24 cellular contexts compared by ENCODE assay signal in genomic region chr3:32866533-32866932, GRCh38. TPM values are rescaled to one million over a fixed set of nuclear protein-coding genes. Genes with fewer than 3 reads are reported as not detected.
"Had no signal": no experiment of that assay in that cellular context is flagged by ENCODE, and none has a peak within 500 bp of the region (broad histone marks: within the 10 kb centered on the region; RNA-seq: fewer than 3 reads in every experiment).

No MANE protein-coding gene starts in this region.

- H3K27me3 Mint-ChIP-seq: activated naive CD4-positive, alpha-beta T cell treated with anti-CD3 and anti-CD28 coated beads, Interleukin-2, amount 50 U/mL, for 24 hours had no signal

- H3K4me3 Mint-ChIP-seq: activated CD8-positive, alpha-beta T cell treated with anti-CD3 and anti-CD28 coated beads, Interleukin-2, amount 10 ng/mL, durations not matched to agents 7 days and 5 days; activated naive CD4-positive, alpha-beta T cell treated with anti-CD3 and anti-CD28 coated beads, Interleukin-2, amount 50 U/mL, for 24 hours; natural killer cell treated with Interleukin-12 subunit alpha and Interleukin-12 subunit beta and Interleukin-15 and Interleukin-18, amount 100 ng/mL, for 72 hours; stimulated activated memory B cell treated with anti-CD40 and anti-IgM and Interleukin-4, amounts not matched to agents 10 μg/mL and 1 μg/mL and 100 μg/mL, for 72 hours had no signal

- H3K27ac ChIP-seq: body of pancreas, foreskin keratinocyte, left lung, sigmoid colon, transverse colon, WERI-Rb-1 had no signal

- H3K36me3 Mint-ChIP-seq: activated naive CD4-positive, alpha-beta T cell treated with anti-CD3 and anti-CD28 coated beads, Interleukin-2, amount 50 U/mL, for 24 hours; natural killer cell treated with Interleukin-12 subunit alpha and Interleukin-12 subunit beta and Interleukin-15 and Interleukin-18, amount 100 ng/mL, for 72 hours; stimulated activated memory B cell treated with anti-CD40 and anti-IgM and Interleukin-4, amounts not matched to agents 10 μg/mL and 1 μg/mL and 100 μg/mL, for 72 hours had no signal

- H3K4me1 ChIP-seq: body of pancreas, foreskin keratinocyte, left lung, sigmoid colon, transverse colon had no signal

- ATAC-seq: activated CD8-positive, alpha-beta T cell treated with anti-CD3 and anti-CD28 coated beads, Interleukin-2, amount 10 ng/mL, durations not matched to agents 7 days and 5 days; body of pancreas; foreskin keratinocyte; left lung; natural killer cell treated with Interleukin-12 subunit alpha and Interleukin-12 subunit beta and Interleukin-15 and Interleukin-18, amount 100 ng/mL, for 72 hours; stimulated activated memory B cell treated with anti-CD40 and anti-IgM and Interleukin-4, amounts not matched to agents 10 μg/mL and 1 μg/mL and 100 μg/mL, for 72 hours had no signal

- H3K4me1 Mint-ChIP-seq: activated naive CD4-positive, alpha-beta T cell treated with anti-CD3 and anti-CD28 coated beads, Interleukin-2, amount 50 U/mL, for 24 hours; stimulated activated memory B cell treated with anti-CD40 and anti-IgM and Interleukin-4, amounts not matched to agents 10 μg/mL and 1 μg/mL and 100 μg/mL, for 72 hours had no signal

- H3K9me3 Mint-ChIP-seq: activated naive CD4-positive, alpha-beta T cell treated with anti-CD3 and anti-CD28 coated beads, Interleukin-2, amount 50 U/mL, for 24 hours; natural killer cell treated with Interleukin-12 subunit alpha and Interleukin-12 subunit beta and Interleukin-15 and Interleukin-18, amount 100 ng/mL, for 72 hours; stimulated activated memory B cell treated with anti-CD40 and anti-IgM and Interleukin-4, amounts not matched to agents 10 μg/mL and 1 μg/mL and 100 μg/mL, for 72 hours had no signal

- H3K9me3 ChIP-seq: body of pancreas, left lung, sigmoid colon, transverse colon had no signal

- H3K4me3 ChIP-seq: body of pancreas, cardiac muscle cell, left lung, lung, sigmoid colon, smooth muscle cell, transverse colon had no signal

- H3K27me3 ChIP-seq: body of pancreas, cardiac muscle cell, left lung, sigmoid colon, transverse colon had no signal

- H3K36me3 ChIP-seq: cardiac muscle cell, left lung, sigmoid colon, transverse colon, WERI-Rb-1 had no signal

- H3K27ac Mint-ChIP-seq: activated CD8-positive, alpha-beta T cell treated with anti-CD3 and anti-CD28 coated beads, Interleukin-2, amount 10 ng/mL, durations not matched to agents 7 days and 5 days; activated naive CD4-positive, alpha-beta T cell treated with anti-CD3 and anti-CD28 coated beads, Interleukin-2, amount 50 U/mL, for 24 hours; natural killer cell treated with Interleukin-12 subunit alpha and Interleukin-12 subunit beta and Interleukin-15 and Interleukin-18, amount 100 ng/mL, for 72 hours; stimulated activated memory B cell treated with anti-CD40 and anti-IgM and Interleukin-4, amounts not matched to agents 10 μg/mL and 1 μg/mL and 100 μg/mL, for 72 hours had no signal

- DNase-seq: activated CD4-positive, alpha-beta T cell treated with anti-CD3 and anti-CD28 coated beads for 1 hour; activated CD4-positive, alpha-beta T cell treated with anti-CD3 and anti-CD28 coated beads, Interleukin-2, amount 50 U/mL, for 1 hour; activated CD8-positive, alpha-beta T cell treated with anti-CD3 and anti-CD28 coated beads, Interleukin-2, amount 10 ng/mL, durations not matched to agents 7 days and 5 days; activated gamma-delta T cell treated with Interleukin-2 at 50 U/mL for 16 hours; anterior cingulate cortex; body of pancreas; effector CD4-positive, alpha-beta T cell; foreskin keratinocyte; kidney glomerular epithelial cell; left lung; occipital lobe; sigmoid colon; stimulated activated CD4-positive, alpha-beta T cell treated with anti-CD3 and anti-CD28 coated beads, Interleukin-15, amount 100 ng/mL, for 24 hours; T-helper 1 cell; transverse colon; WERI-Rb-1 had no signal

RNA-seq across cellular contexts. Expression of gene TRIM71, which starts 48.7 kb away (rescaled TPM):
- total RNA-seq: activated CD8-positive, alpha-beta T cell treated with anti-CD3 and anti-CD28 coated beads, Interleukin-2, amount 10 ng/mL, durations not matched to agents 7 days and 5 days; body of pancreas; foreskin keratinocyte; glomerular endothelial cell; natural killer cell treated with Interleukin-12 subunit alpha and Interleukin-12 subunit beta and Interleukin-15 and Interleukin-18, amount 100 ng/mL, for 72 hours; sigmoid colon; transverse colon had no signal
- polyA plus RNA-seq: esophagus, foreskin keratinocyte, sigmoid colon had no signal
